In genomic region chr6:108417027-108417426, GRCh38 we compare ENCODE assay signal across 13 cellular contexts.
"Had no signal": no experiment of that assay in that cellular context is flagged by ENCODE, and none has a peak within 500 bp of the region (broad histone marks: within the 10 kb centered on the region; RNA-seq: fewer than 3 reads in every experiment).

No MANE protein-coding gene starts in this region.

- DNase-seq: activated CD4-positive, alpha-beta memory T cell treated with anti-CD3 and anti-CD28 coated beads for 36 hours; activated CD4-positive, alpha-beta T cell treated with anti-CD3 and anti-CD28 coated beads for 36 hours; activated CD8-positive, alpha-beta memory T cell treated with anti-CD3 and anti-CD28 coated beads, Interleukin-2, amount 10 ng/mL, durations not matched to agents 7 days and 5 days; activated naive CD4-positive, alpha-beta T cell treated with anti-CD3 and anti-CD28 coated beads, Interleukin-2, amount 10 ng/mL, durations not matched to agents 7 days and 5 days; activated T-cell treated with anti-CD3 and anti-CD28 coated beads, Interleukin-2, amount 50 U/mL, for 24 hours; effector CD8-positive, alpha-beta T cell; islet precursor cell; left lung; mammary epithelial cell; naive B cell; retina had no signal

- H3K27ac ChIP-seq: left lung, parathyroid adenoma had no signal

- H3K9ac ChIP-seq: parathyroid adenoma had no signal

- H3K4me3 ChIP-seq: left lung had no signal

- H3K36me3 ChIP-seq: left lung had no signal

- H2AFZ ChIP-seq: parathyroid adenoma had no signal

- H3K27me3 ChIP-seq: left lung had no signal

- H3K9me3 ChIP-seq: left lung had no signal

- H3K4me1 ChIP-seq: left lung, parathyroid adenoma had no signal

- ATAC-seq: activated CD4-positive, alpha-beta T cell treated with anti-CD3 and anti-CD28 coated beads for 36 hours; activated CD8-positive, alpha-beta memory T cell treated with anti-CD3 and anti-CD28 coated beads, Interleukin-2, amount 10 ng/mL, durations not matched to agents 7 days and 5 days; left lung; stimulated activated memory B cell treated with anti-CD40 and anti-IgM and Interleukin-4, amounts not matched to agents 10 μg/mL and 1 μg/mL and 100 μg/mL, for 72 hours had no signal

- H3K79me2 ChIP-seq: parathyroid adenoma had no signal
